Comparison of ENCODE assay signal across 16 cellular contexts in genomic region chr21:26107439-26107838, GRCh38.
DNase-seq lines count a peak whose midpoint lies in the region; TF ChIP-seq lines count a peak whose summit lies in the region.
"Had no signal": no experiment of that assay in that cellular context is flagged by ENCODE, and none has a peak within 500 bp of the region (broad histone marks: within the 10 kb centered on the region; RNA-seq: fewer than 3 reads in every experiment).

No MANE protein-coding gene starts in this region.

- H3K4me1 Mint-ChIP-seq in endodermal cell, result peaks cover 48% of the 10 kb centered on the region

- no peak overlapping the region for H3K9ac ChIP-seq in endodermal cell (ENCODE audit: extremely low read depth, low read length, poor library complexity, severe bottlenecking)
- H3K9ac ChIP-seq: SK-N-SH had no signal

- peaks cover 3% of the 10 kb centered on the region for H3K4me1 ChIP-seq in endodermal cell (ENCODE audit: control insufficient read depth, insufficient read depth, low read length)

- H3K27ac ChIP-seq in dorsolateral prefrontal cortex (peak overlapping the region in 43 of 59 donors; percentile 3 to 75 (median 52)), substantia nigra (ENCODE audit: low read depth, low read length, poor library complexity, severe bottlenecking) (peak overlapping the region; percentile 7), endodermal cell (ENCODE audit: low read depth, low read length) (no peak overlapping the region)
- H3K27ac ChIP-seq: C4-2B had no signal

- 69 to 80% methylated on average over 2 to 4 of the region's 4 CpGs for WGBS in endodermal cell (ENCODE audit: insufficient coverage in 1 of 2, insufficient read length in 1 of 2), 2 experiments

- H3K27me3 ChIP-seq in dorsolateral prefrontal cortex (no peaks in the 10 kb centered on the region), endodermal cell (ENCODE audit: control insufficient read depth, insufficient read depth, low read length, poor library complexity, severe bottlenecking) (no peaks in the 10 kb centered on the region)

- intact Hi-C loops in dorsolateral prefrontal cortex (cut with DNase I), result no loop called here

- no peaks in the 10 kb centered on the region for H3K9me3 Mint-ChIP-seq in endodermal cell

- H3K36me3 ChIP-seq in endodermal cell (ENCODE audit: control insufficient read depth, insufficient read depth, low read length), result peaks cover 55% of the 10 kb centered on the region

- DNase-seq in NCI-H2171 treated with DMSO at 0.1 percent for 48 hours (lab: John Stamatoyannopoulos, UW) (peak; percentile 16), NCI-H2171 (lab: John Stamatoyannopoulos, UW) (no peak), NCI-H2107 (lab: John Stamatoyannopoulos, UW) (peak; percentile 6), dorsolateral prefrontal cortex (no peak), substantia nigra (lab: John Stamatoyannopoulos, UW) (no peak), SW 1271 (lab: John Stamatoyannopoulos, UW) (no peak), endodermal cell (no peak)
- DNase-seq in stimulated activated CD4-positive, alpha-beta T cell treated with anti-CD3 and anti-CD28 coated beads, Interleukin-2, amount 100 ng/mL, for 24 hours, result no peak
- DNase-seq: GF-D8, GOT3, MV-4-11, NCI-H524, SHP77, SK-N-SH, T-helper 1 cell had no signal

- no peak overlapping the region for H3K4me3 Mint-ChIP-seq in endodermal cell

- H3K27ac Mint-ChIP-seq in endodermal cell, result no peak overlapping the region

- peaks cover 56% of the 10 kb centered on the region for H3K36me3 Mint-ChIP-seq in endodermal cell (ENCODE audit: low read depth)

- H3K27me3 Mint-ChIP-seq in endodermal cell (ENCODE audit: insufficient read depth), result no peaks in the 10 kb centered on the region

- no peaks in the 10 kb centered on the region for H3K9me3 ChIP-seq in endodermal cell (ENCODE audit: control insufficient read depth, low read length)
- H3K9me3 ChIP-seq: SK-N-SH had no signal

- TF ChIP-seq CTCF in dorsolateral prefrontal cortex (IDR thresholded peaks at IDR 0.05 in 54 of 56, conservative IDR thresholded peaks at IDR 0.05 in 2 of 56; ENCODE audit: low read depth in 1 of 56, partially characterized antibody in 56 of 56) (no peak), endodermal cell (conservative IDR thresholded peaks at IDR 0.05) (no peak)

- H3K4me3 ChIP-seq in dorsolateral prefrontal cortex (no peak overlapping the region), endodermal cell (ENCODE audit: low read length) (no peak overlapping the region)

Comparison
In these comparisons a context has a peak if more than half of its experiments do, and no peak if none do; other contexts are left out.
1. DNase-seq: peak in NCI-H2171 treated with DMSO at 0.1 percent for 48 hours (single experiment) and NCI-H2107 (single experiment); none in NCI-H2171 (single experiment), dorsolateral prefrontal cortex (0 of 10), substantia nigra (0 of 49), SW 1271 (0 of 2), endodermal cell (single experiment) and stimulated activated CD4-positive, alpha-beta T cell treated with anti-CD3 and anti-CD28 coated beads, Interleukin-2, amount 100 ng/mL, for 24 hours (0 of 2).